In the genomic region with DNA sequence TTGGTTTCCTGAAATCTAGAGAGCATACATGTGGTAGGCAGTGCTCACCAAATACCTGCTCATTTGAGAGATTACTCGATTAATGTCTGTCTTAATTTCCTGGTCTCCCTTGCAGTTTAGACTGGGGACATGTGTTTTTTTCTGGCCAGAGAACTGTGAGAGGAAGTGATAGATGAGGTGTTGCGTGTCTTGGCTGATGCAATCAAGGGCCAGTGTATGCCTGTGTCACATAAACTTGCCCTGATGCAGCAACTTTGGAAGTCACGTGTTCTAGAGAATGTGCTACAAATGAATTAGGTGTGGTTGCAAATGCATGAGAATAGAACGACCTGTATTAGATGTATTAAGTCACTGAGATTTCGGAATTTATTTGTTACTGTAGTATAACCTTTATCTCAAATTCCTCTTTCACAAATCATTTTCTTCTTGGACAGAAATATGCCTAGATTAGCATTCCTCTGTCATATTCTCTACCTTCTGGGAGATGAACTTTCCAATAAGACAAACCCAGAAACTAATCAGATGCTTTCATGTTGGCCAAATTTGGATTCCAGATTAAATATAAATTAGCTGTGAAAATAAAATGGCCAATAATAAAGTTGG, we compare ENCODE assay signal across 9 cellular contexts. TPM values are rescaled to one million over a fixed set of nuclear protein-coding genes. Genes with fewer than 3 reads are reported as not detected.
DNase-seq lines count a peak whose midpoint lies in the region; FAIRE-seq and TF ChIP-seq lines count a peak whose summit lies in the region.
"Had no signal": no experiment of that assay in that cellular context is flagged by ENCODE, and none has a peak within 500 bp of the region (broad histone marks: within the 10 kb centered on the region; RNA-seq: fewer than 3 reads in every experiment).

No MANE protein-coding gene starts in this region.

- peak overlapping the region; percentile 94 for H3K27ac ChIP-seq in smooth muscle cell (ENCODE audit: low read depth)

- H3K4me1 ChIP-seq in smooth muscle cell (ENCODE audit: low read depth): peaks cover 5% of the 10 kb centered on the region

- H3K79me2 ChIP-seq in smooth muscle cell (ENCODE audit: low read depth): no peaks in the 10 kb centered on the region

- no peak for FAIRE-seq in HTR-8/SVneo (lab: Jason Lieb, UNC)

- H3K9ac ChIP-seq in smooth muscle cell (ENCODE audit: low read depth): peak overlapping the region; percentile 58

- H3K4me3 ChIP-seq in HFF-Myc (replicated peaks; ENCODE audit: low read depth, low read length): no peak overlapping the region
- H3K4me3 ChIP-seq in fibroblast of pulmonary artery (replicated peaks; ENCODE audit: low read depth, low read length): no peak overlapping the region
- H3K4me3 ChIP-seq in smooth muscle cell: no peak overlapping the region

- H2AFZ ChIP-seq in smooth muscle cell (ENCODE audit: low read depth): peak overlapping the region; percentile 74

- H3K27me3 ChIP-seq in smooth muscle cell (ENCODE audit: low read depth): no peaks in the 10 kb centered on the region

- H4K20me1 ChIP-seq in smooth muscle cell (ENCODE audit: low read depth): no peaks in the 10 kb centered on the region

- no peaks in the 10 kb centered on the region for H3K9me3 ChIP-seq in smooth muscle cell (replicated peaks; ENCODE audit: low read depth)

- peak; percentile 19 for DNase-seq in GM10266 (ENCODE audit: extremely low spot score)
- peak; percentile 58 for DNase-seq in HFF-Myc (ENCODE audit: extremely low read depth, low read depth)
- DNase-seq in SIG-M5 (lab: John Stamatoyannopoulos, UW): peak; percentile 61
- peak; percentile 96 for DNase-seq in fibroblast of pulmonary artery (ENCODE audit: low read depth)
- no peak for DNase-seq in smooth muscle cell (lab: John Stamatoyannopoulos, UW; ENCODE audit: unreplicated experiment)
- DNase-seq in HTR-8/SVneo (ENCODE audit: insufficient read length, low spot score): no peak
- DNase-seq in activated CD8-positive, alpha-beta memory T cell treated with anti-CD3 and anti-CD28 coated beads, Interleukin-2, amount 50 U/mL, for 4 hours: no peak
- no peak for DNase-seq in NCI-H2107 treated with DMSO at 0.1 percent for 48 hours (lab: John Stamatoyannopoulos, UW; ENCODE audit: unreplicated experiment)

- H3K4me2 ChIP-seq in smooth muscle cell: peak overlapping the region; percentile 49

- WGBS in smooth muscle cell (ENCODE audit: low lambda C conversion rate): 47% methylated on average over 5 of the region's 5 CpGs

- no peaks in the 10 kb centered on the region for H3K36me3 ChIP-seq in smooth muscle cell (ENCODE audit: low read depth)

- TF ChIP-seq CTCF in GM10266 (IDR thresholded peaks at IDR 0.05; ENCODE audit: control insufficient read depth, insufficient read depth, low read depth, missing control alignments) (no peak), HFF-Myc (IDR thresholded peaks at IDR 0.05; ENCODE audit: low read depth, low read length, missing control alignments) (no peak), fibroblast of pulmonary artery (IDR thresholded peaks at IDR 0.05; ENCODE audit: low read length, missing control alignments) (no peak), smooth muscle cell (IDR thresholded peaks at IDR 0.05; ENCODE audit: borderline replicate concordance, insufficient read depth, poor library complexity, severe bottlenecking) (no peak)

- H3F3A ChIP-seq in smooth muscle cell (ENCODE audit: low read depth): peaks cover 15% of the 10 kb centered on the region

RNA-seq across cellular contexts. Expression of a gene that starts 9.9 kb away (rescaled TPM):
- 3.4 and 6.4 TPM in 2 replicates for total RNA-seq in smooth muscle cell
- 1.4 and 5.1 TPM in 2 replicates for polyA plus RNA-seq in smooth muscle cell

RNA-seq across cellular contexts. Expression of a gene that starts 29.8 kb away (rescaled TPM):
- 7.8 and 16.7 TPM in 2 replicates for total RNA-seq in smooth muscle cell
- polyA plus RNA-seq in smooth muscle cell: 5.1 and 6.6 TPM in 2 replicates

RNA-seq across cellular contexts. Expression of a gene that starts 42.3 kb away (rescaled TPM):
- not detected in 2 replicates for total RNA-seq in smooth muscle cell
- polyA plus RNA-seq in smooth muscle cell: not detected in 2 replicates
- total RNA-seq: T-helper 1 cell treated with Interleukin-12 subunit alpha and Interleukin-12 subunit beta and Interleukin-4 antibody, amounts not matched to agents 30 ng/mL and 1 ng/mL, for 36 hours had no signal

Comparison
In these comparisons a context has a peak if more than half of its experiments do, and no peak if none do; other contexts are left out.
1. DNase-seq: peak in GM10266 (single experiment), HFF-Myc (single experiment), SIG-M5 (single experiment) and fibroblast of pulmonary artery (single experiment); none in smooth muscle cell (single experiment), HTR-8/SVneo (single experiment), activated CD8-positive, alpha-beta memory T cell treated with anti-CD3 and anti-CD28 coated beads, Interleukin-2, amount 50 U/mL, for 4 hours (single experiment) and NCI-H2107 treated with DMSO at 0.1 percent for 48 hours (single experiment).